Comparison of ENCODE assay signal across 10 cellular contexts in genomic region chr10:28217848-28218247, GRCh38.
DNase-seq lines count a peak whose midpoint lies in the region; ATAC-seq and TF ChIP-seq lines count a peak whose summit lies in the region.
"Had no signal": no experiment of that assay in that cellular context is flagged by ENCODE, and none has a peak within 500 bp of the region (broad histone marks: within the 10 kb centered on the region; RNA-seq: fewer than 3 reads in every experiment).

No MANE protein-coding gene starts in this region.

- in situ Hi-C loops in brain microvascular endothelial cell (cut with HindIII; ENCODE audit: low pct_ligation_motif_present, low sequenced_read_pairs), result no loop called here

- no peak overlapping the region for H3K4me3 Mint-ChIP-seq in nephron
- H3K4me3 Mint-ChIP-seq: naive B cell had no signal

- ATAC-seq in GM21423 (IDR thresholded peaks at IDR 0.05; ENCODE audit: unreplicated experiment), result no peak
- ATAC-seq: heart right ventricle had no signal

- H3K27ac Mint-ChIP-seq in nephron, result peak overlapping the region in 2 of 3 experiments; percentile 7 to 18

- H3K27me3 ChIP-seq in brain microvascular endothelial cell (replicated peaks), result no peaks in the 10 kb centered on the region
- H3K27me3 ChIP-seq: heart right ventricle had no signal

- H3K36me3 ChIP-seq in brain microvascular endothelial cell (replicated peaks), result no peaks in the 10 kb centered on the region
- H3K36me3 ChIP-seq: heart right ventricle had no signal

- H3K4me1 Mint-ChIP-seq in nephron, result peaks cover 11% of the 10 kb centered on the region
- H3K4me1 Mint-ChIP-seq: naive B cell had no signal

- no peaks in the 10 kb centered on the region for H3K9me3 Mint-ChIP-seq in nephron
- H3K9me3 Mint-ChIP-seq: naive B cell had no signal

- no peaks in the 10 kb centered on the region for H3K36me3 Mint-ChIP-seq in nephron (ENCODE audit: low read depth)

- DNase-seq in Ammon's horn (ENCODE audit: low spot score) (peak; percentile 35), HS-27A (ENCODE audit: low read depth) (peak; percentile 76), brain microvascular endothelial cell (peak; percentile 68), DMS153 (lab: John Stamatoyannopoulos, UW) (no peak), GM19238 (ENCODE audit: insufficient read length, low spot score) (no peak), HuH-7.5 (ENCODE audit: low spot score) (no peak)
- DNase-seq: heart right ventricle, naive B cell had no signal

- peak overlapping the region; percentile 11 for H3K27ac ChIP-seq in brain microvascular endothelial cell
- H3K27ac ChIP-seq: heart right ventricle had no signal

- peaks cover 15% of the 10 kb centered on the region for H3K27me3 Mint-ChIP-seq in nephron (ENCODE audit: low read depth)

- no peak overlapping the region for H3K4me3 ChIP-seq in brain microvascular endothelial cell (ENCODE audit: low read depth, low read length)
- H3K4me3 ChIP-seq: heart right ventricle had no signal

- TF ChIP-seq CTCF in brain microvascular endothelial cell (IDR thresholded peaks at IDR 0.05; ENCODE audit: low read depth, low read length, missing control alignments) (no peak), nephron (IDR thresholded peaks at IDR 0.05; ENCODE audit: unreplicated experiment in 3 of 3) (no peak)

Comparison
In these comparisons a context has a peak if more than half of its experiments do, and no peak if none do; other contexts are left out.
1. DNase-seq: peak in Ammon's horn (single experiment), HS-27A (single experiment) and brain microvascular endothelial cell (single experiment); none in DMS153 (single experiment), GM19238 (single experiment) and HuH-7.5 (single experiment).